In genomic region chr9:93893194-93893593, GRCh38 we compare ENCODE assay signal across 8 cellular contexts.
"Had no signal": no experiment of that assay in that cellular context is flagged by ENCODE, and none has a peak within 500 bp of the region (broad histone marks: within the 10 kb centered on the region; RNA-seq: fewer than 3 reads in every experiment).

No MANE protein-coding gene starts in this region.

- H3K27ac ChIP-seq: GM23248, HL-60 had no signal

- H3K4me1 ChIP-seq: HAP-1 had no signal

- ATAC-seq: HCT116 had no signal

- H3K4me3 ChIP-seq: GM23248, HAP-1 had no signal

- H3K9ac ChIP-seq: GM23248 had no signal

- H3K36me3 ChIP-seq: HAP-1 had no signal

- H2AFZ ChIP-seq: GM23248 had no signal

- DNase-seq: GM23248, GOT3, HFFc6, IMR-90, KBM-7 had no signal
